18 cellular contexts compared by ENCODE assay signal in genomic region chr4:142824368-142824767, GRCh38. TPM values are rescaled to one million over a fixed set of nuclear protein-coding genes. Genes with fewer than 3 reads are reported as not detected.
DNase-seq lines count a peak whose midpoint lies in the region; ATAC-seq and TF ChIP-seq lines count a peak whose summit lies in the region.
"Had no signal": no experiment of that assay in that cellular context is flagged by ENCODE, and none has a peak within 500 bp of the region (broad histone marks: within the 10 kb centered on the region; RNA-seq: fewer than 3 reads in every experiment).

No MANE protein-coding gene starts in this region.

- peak; percentile 83 to 91 for ATAC-seq in activated CD4-positive, CD25-positive, alpha-beta regulatory T cell treated with anti-CD3 and anti-CD28 coated beads, Interleukin-2, amount 50 U/mL, for 24 hours
- ATAC-seq: natural killer cell treated with Interleukin-12 subunit alpha and Interleukin-12 subunit beta and Interleukin-15 and Interleukin-18, amount 100 ng/mL, for 72 hours had no signal

- no peaks in the 10 kb centered on the region for H3K27me3 Mint-ChIP-seq in chondrocyte (ENCODE audit: low read depth)
- H3K27me3 Mint-ChIP-seq: activated CD4-positive, alpha-beta T cell treated with anti-CD3 and anti-CD28 coated beads, Interleukin-2, amount 10 ng/mL, durations not matched to agents 7 days and 5 days had no signal

- DNase-seq in activated CD4-positive, CD25-positive, alpha-beta regulatory T cell treated with anti-CD3 and anti-CD28 coated beads, Interleukin-2, amount 50 U/mL, for 72 hours: no peak
- DNase-seq in NCI-H226 (peak; percentile 53), chondrocyte (ENCODE audit: low spot score) (no peak), putamen (ENCODE audit: low spot score) (peak; percentile 27), NCI-H82 treated with DMSO at 0.1 percent for 48 hours (lab: John Stamatoyannopoulos, UW; ENCODE audit: unreplicated experiment) (no peak), NCI-H2227 treated with DMSO at 0.1 percent for 48 hours (lab: John Stamatoyannopoulos, UW) (no peak), dermis blood vessel endothelial cell (no peak)
- DNase-seq: activated CD4-positive, alpha-beta T cell treated with anti-CD3 and anti-CD28 coated beads, Interleukin-2, amount 10 ng/mL, durations not matched to agents 7 days and 5 days; C1 segment of cervical spinal cord; erythroblast; heart left ventricle; islet precursor cell; NCI-H1105 treated with DMSO at 0.1 percent for 48 hours; NCI-H774; Peyer's patch; transverse colon had no signal

- no peak for TF ChIP-seq CTCF in chondrocyte (IDR thresholded peaks at IDR 0.05)

- H3K4me1 Mint-ChIP-seq in chondrocyte (ENCODE audit: low read depth): peaks cover 3% of the 10 kb centered on the region

- H3K4me3 Mint-ChIP-seq in chondrocyte (ENCODE audit: unreplicated experiment): no peak overlapping the region
- H3K4me3 Mint-ChIP-seq: activated CD4-positive, alpha-beta T cell treated with anti-CD3 and anti-CD28 coated beads, Interleukin-2, amount 10 ng/mL, durations not matched to agents 7 days and 5 days; natural killer cell treated with Interleukin-12 subunit alpha and Interleukin-12 subunit beta and Interleukin-15 and Interleukin-18, amount 100 ng/mL, for 72 hours had no signal

- peak overlapping the region; percentile 19 for H3K27ac Mint-ChIP-seq in chondrocyte (ENCODE audit: unreplicated experiment)
- H3K27ac Mint-ChIP-seq: activated CD4-positive, alpha-beta T cell treated with anti-CD3 and anti-CD28 coated beads, Interleukin-2, amount 10 ng/mL, durations not matched to agents 7 days and 5 days; natural killer cell treated with Interleukin-12 subunit alpha and Interleukin-12 subunit beta and Interleukin-15 and Interleukin-18, amount 100 ng/mL, for 72 hours had no signal

- H3K36me3 Mint-ChIP-seq in chondrocyte (ENCODE audit: low read depth): peaks cover 2% of the 10 kb centered on the region
- H3K36me3 Mint-ChIP-seq: natural killer cell treated with Interleukin-12 subunit alpha and Interleukin-12 subunit beta and Interleukin-15 and Interleukin-18, amount 100 ng/mL, for 72 hours had no signal

- H3K9me3 Mint-ChIP-seq in chondrocyte (ENCODE audit: low read depth): peaks cover 5% of the 10 kb centered on the region
- H3K9me3 Mint-ChIP-seq: natural killer cell treated with Interleukin-12 subunit alpha and Interleukin-12 subunit beta and Interleukin-15 and Interleukin-18, amount 100 ng/mL, for 72 hours had no signal

RNA-seq across cellular contexts. Expression of gene INPP4B, which starts 21.7 kb away (rescaled TPM):
- total RNA-seq in chondrocyte: 18.7 to 30.0 TPM (median 29.2 TPM) in 3 replicates
- 20.9 and 43.2 TPM in 2 replicates for total RNA-seq in dermis blood vessel endothelial cell

Comparison
In these comparisons a context has a peak if more than half of its experiments do, and no peak if none do; other contexts are left out.
1. DNase-seq: peak in NCI-H226 (single experiment) and putamen (single experiment); none in activated CD4-positive, CD25-positive, alpha-beta regulatory T cell treated with anti-CD3 and anti-CD28 coated beads, Interleukin-2, amount 50 U/mL, for 72 hours (single experiment), chondrocyte (single experiment), NCI-H82 treated with DMSO at 0.1 percent for 48 hours (single experiment), NCI-H2227 treated with DMSO at 0.1 percent for 48 hours (single experiment) and dermis blood vessel endothelial cell (single experiment).